1 cellular context compared by ENCODE assay signal in genomic region chr1:163013826-163014600, GRCh38.
TF ChIP-seq lines count a peak whose summit lies in the region.

No MANE protein-coding gene starts in this region.

TF ChIP-seq in HCT116, 20 proteins besides CTCF, POLR2A, EP300 and RAD21 (continued from another document):
- TF ChIP-seq ZBTB33 (IDR thresholded peaks at IDR 0.05; ENCODE audit: extremely low read depth, insufficient replicate concordance, low read length) = no peak
- TF ChIP-seq ZFX (IDR thresholded peaks at IDR 0.05) = no peak
- no peak for TF ChIP-seq REST (IDR thresholded peaks at IDR 0.05; ENCODE audit: low read depth)
- no peak for TF ChIP-seq ATF3 (IDR thresholded peaks at IDR 0.05)
- TF ChIP-seq MAX (IDR thresholded peaks at IDR 0.05) = no peak
- no peak for TF ChIP-seq POLR2AphosphoS5 (IDR thresholded peaks at IDR 0.05; ENCODE audit: low read depth, low read length)
- no peak for TF ChIP-seq EZH2phosphoT487 (IDR thresholded peaks at IDR 0.05; ENCODE audit: borderline replicate concordance)
